In genomic region chr1:150507912-150508864, GRCh38 we compare ENCODE assay signal across 8 cellular contexts. TPM values are rescaled to one million over a fixed set of nuclear protein-coding genes. Genes with fewer than 3 reads are reported as not detected.
A peak's percentile ranks its signal among the peaks of the same experiment; 100 is the strongest.
DNase-seq lines count a peak whose midpoint lies in the region; ATAC-seq, FAIRE-seq and TF ChIP-seq lines count a peak whose summit lies in the region.

Gene ECM1, plus strand, starts transcription at chr1:150508109. Its CDS starts 101 bp downstream, at chr1:150508210.

- no peaks in the 10 kb centered on the region for H3K9me3 ChIP-seq in HUES6 (ENCODE audit: control insufficient read depth, insufficient read depth, low read depth, low read length)
- no peaks in the 10 kb centered on the region for H3K9me3 ChIP-seq in GM12878 (replicated peaks; ENCODE audit: control insufficient read depth, insufficient read depth, low read length)
- H3K9me3 ChIP-seq in thyroid gland = no peaks in the 10 kb centered on the region

- intact Hi-C loops in GM12878 (cut with micrococcal nuclease; ENCODE audit: unreplicated experiment) = no loop called here
- intact Hi-C loops in thyroid gland (cut with DNase I) = no loop called here

- H3K27me3 ChIP-seq in HUES6 (ENCODE audit: control insufficient read depth, insufficient read depth, low read length) = no peaks in the 10 kb centered on the region
- no peaks in the 10 kb centered on the region for H3K27me3 ChIP-seq in GM12878 (replicated peaks in 1 of 2; ENCODE audit: control insufficient read depth in 2 of 2, insufficient read depth in 2 of 2, low read length in 1 of 2)
- H3K27me3 ChIP-seq in thyroid gland = no peaks in the 10 kb centered on the region

- no peak within 1 kb of the TSS for H2AFZ ChIP-seq in GM12878 (ENCODE audit: control insufficient read depth, low read depth, low read length)

- in situ Hi-C loops in ACHN (cut with HindIII; ENCODE audit: low pct_ligation_motif_present, low pct_unique_long_range_greater_than_20kb, low sequenced_read_pairs) (no loop called here), GM12878 (cut with MboI) (no loop called here)

- TF ChIP-seq CTCF in GM12878 (IDR thresholded peaks at IDR 0.05 in 2 of 3, conservative IDR thresholded peaks at IDR 0.05 in 1 of 3; ENCODE audit: control insufficient read depth in 2 of 3, extremely low read depth in 1 of 3, insufficient read depth in 1 of 3, low read depth in 3 of 3, low read length in 3 of 3) = no peak
- TF ChIP-seq CTCF in thyroid gland (IDR thresholded peaks at IDR 0.05) = no peak

- H3K9ac ChIP-seq in HUES6 (ENCODE audit: low read length) (peak within 1 kb of the TSS; percentile 13), GM12878 (ENCODE audit: control insufficient read depth, insufficient read depth, low read length) (no peak within 1 kb of the TSS)

- H3K4me3 ChIP-seq in HUES6 (ENCODE audit: low read depth, low read length) = no peak within 1 kb of the TSS; the same call in 1 of the 2 replicates
- no peak within 1 kb of the TSS for H3K4me3 ChIP-seq in GM12878
- no peak within 1 kb of the TSS for H3K4me3 ChIP-seq in thyroid gland (replicated peaks in 1 of 3)

- no peak for TF ChIP-seq EP300 in GM12878 (IDR thresholded peaks at IDR 0.05; ENCODE audit: borderline replicate concordance in 1 of 2, control insufficient read depth in 1 of 2, low read depth in 2 of 2, low read length in 2 of 2)

- no peak for FAIRE-seq in GM12878 (lab: Jason Lieb, UNC)

- TF ChIP-seq POLR2A in GM12878 (IDR thresholded peaks at IDR 0.05; ENCODE audit: low read depth, low read length) (0 out of 2 replicates have a peak, but pooled peaks have one; percentile 22), thyroid gland (IDR thresholded peaks at IDR 0.05) (peak in 1 of 2 donors; percentile 14)

- peak; percentile 74 for DNase-seq in ACHN
- no peak for DNase-seq in GM12878 (ENCODE audit: low read depth, low spot score)
- peak; percentile 20 for DNase-seq in kidney glomerular epithelial cell (lab: John Stamatoyannopoulos, UW)
- no peak for DNase-seq in thyroid gland
- no peak for DNase-seq in T-helper 9 cell

- SMC1A ChIA-PET in GM12878 (lab: Charles Lee; ENCODE audit: uncharacterized antibody, unreplicated experiment) = interaction anchor here (1.2 kb wide), 1 partner anchor 8 kb away, joined by 3 read pairs; no protein-coding TSS in a partner anchor

- CTCF ChIA-PET in GM12878 (lab: Yijun Ruan, JAX) = no interaction called here

- 68% methylated on average over 7 of the region's 7 CpGs for WGBS in GM12878 (ENCODE audit: insufficient coverage, insufficient replicate concordance, low lambda C conversion rate, missing lambda C conversion rate)
- WGBS in thyroid gland, 2 donors = 67 to 71% methylated on average over 6 to 7 of the region's 7 CpGs

- H3K36me3 ChIP-seq in HUES6 (ENCODE audit: control insufficient read depth, insufficient read depth, low read length) (peaks cover 50% of the 10 kb centered on the region), GM12878 (ENCODE audit: control insufficient read depth in 2 of 2, insufficient read depth in 2 of 2, low read length in 1 of 2) (peaks cover 6 to 9% of the 10 kb centered on the region in 2 experiments), thyroid gland (peaks cover 14 to 16% of the 10 kb centered on the region in 2 donors)

- no peak for ATAC-seq in GM12878
- ATAC-seq in GM18519 (IDR thresholded peaks at IDR 0.05; ENCODE audit: low FRiP score, unreplicated experiment) = no peak
- no peak for ATAC-seq in HG03439 (IDR thresholded peaks at IDR 0.05; ENCODE audit: unreplicated experiment)

- no peaks in the 10 kb centered on the region for H3K79me2 ChIP-seq in GM12878 (ENCODE audit: control insufficient read depth, insufficient read depth, low read length)

- BruUV-seq in GM12878 (replicated peaks; lab: Mats Ljungman, UMichigan) = no TSS peak

- RAD21 ChIA-PET in GM12878 (lab: Charles Lee; ENCODE audit: unreplicated experiment) = no interaction called here

- POLR2A ChIA-PET in GM12878 (lab: Charles Lee) = no interaction called here

- H3K4me1 ChIP-seq in HUES6 (ENCODE audit: control insufficient read depth, insufficient read depth, low read length) = peaks cover 16% of the 10 kb centered on the region; the same call in 1 of the 2 replicates
- H3K4me1 ChIP-seq in GM12878 (ENCODE audit: control insufficient read depth, insufficient read depth, low read length) = peaks cover 6% of the 10 kb centered on the region
- H3K4me1 ChIP-seq in thyroid gland = no peaks in the 10 kb centered on the region

- no peaks in the 10 kb centered on the region for H4K20me1 ChIP-seq in GM12878 (ENCODE audit: control insufficient read depth, insufficient read depth)

- no peak for TF ChIP-seq RAD21 in GM12878 (IDR thresholded peaks at IDR 0.05; ENCODE audit: insufficient read depth, low read depth, low read length)

- H3K27ac ChIP-seq in HUES6 (ENCODE audit: low read depth, low read length) (no peak within 1 kb of the TSS; the same call in 1 of the 2 replicates), GM12878 (ENCODE audit: control insufficient read depth, insufficient read depth) (no peak within 1 kb of the TSS), thyroid gland (peak within 1 kb of the TSS; percentile 39 to 61 (median 40))

- H3K4me2 ChIP-seq in GM12878 (ENCODE audit: control insufficient read depth, insufficient read depth) = no peak within 1 kb of the TSS

TF ChIP-seq in GM12878, 131 proteins besides CTCF, POLR2A, EP300 and RAD21 (continues in another document):
- TF ChIP-seq POU2F2 (IDR thresholded peaks at IDR 0.05; ENCODE audit: borderline replicate concordance, low read depth, low read length) (no peak), NR2F1 (conservative IDR thresholded peaks at IDR 0.05) (no peak), YBX1 (IDR thresholded peaks at IDR 0.05) (no peak), KAT2A (conservative IDR thresholded peaks at IDR 0.05; ENCODE audit: control insufficient read depth, low read depth, low read length) (no peak), ESRRA (IDR thresholded peaks at IDR 0.05; ENCODE audit: low read length) (no peak), SREBF1 (IDR thresholded peaks at IDR 0.05; ENCODE audit: low read length) (no peak), MYC (IDR thresholded peaks at IDR 0.05; ENCODE audit: insufficient read depth, insufficient read length, insufficient replicate concordance, low read length, severe bottlenecking) (no peak)
- TF ChIP-seq, protein P1, sequence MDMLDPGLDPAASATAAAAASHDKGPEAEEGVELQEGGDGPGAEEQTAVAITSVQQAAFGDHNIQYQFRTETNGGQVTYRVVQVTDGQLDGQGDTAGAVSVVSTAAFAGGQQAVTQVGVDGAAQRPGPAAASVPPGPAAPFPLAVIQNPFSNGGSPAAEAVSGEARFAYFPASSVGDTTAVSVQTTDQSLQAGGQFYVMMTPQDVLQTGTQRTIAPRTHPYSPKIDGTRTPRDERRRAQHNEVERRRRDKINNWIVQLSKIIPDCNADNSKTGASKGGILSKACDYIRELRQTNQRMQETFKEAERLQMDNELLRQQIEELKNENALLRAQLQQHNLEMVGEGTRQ (IDR thresholded peaks at IDR 0.05; ENCODE audit: borderline replicate concordance, low read depth, low read length) = no peak
- TF ChIP-seq, protein P2, sequence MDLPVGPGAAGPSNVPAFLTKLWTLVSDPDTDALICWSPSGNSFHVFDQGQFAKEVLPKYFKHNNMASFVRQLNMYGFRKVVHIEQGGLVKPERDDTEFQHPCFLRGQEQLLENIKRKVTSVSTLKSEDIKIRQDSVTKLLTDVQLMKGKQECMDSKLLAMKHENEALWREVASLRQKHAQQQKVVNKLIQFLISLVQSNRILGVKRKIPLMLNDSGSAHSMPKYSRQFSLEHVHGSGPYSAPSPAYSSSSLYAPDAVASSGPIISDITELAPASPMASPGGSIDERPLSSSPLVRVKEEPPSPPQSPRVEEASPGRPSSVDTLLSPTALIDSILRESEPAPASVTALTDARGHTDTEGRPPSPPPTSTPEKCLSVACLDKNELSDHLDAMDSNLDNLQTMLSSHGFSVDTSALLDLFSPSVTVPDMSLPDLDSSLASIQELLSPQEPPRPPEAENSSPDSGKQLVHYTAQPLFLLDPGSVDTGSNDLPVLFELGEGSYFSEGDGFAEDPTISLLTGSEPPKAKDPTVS (IDR thresholded peaks at IDR 0.05; ENCODE audit: low read depth, low read length) = no peak

RNA-seq across cellular contexts. Expression of gene ECM1, which starts in this region (rescaled TPM):
- 2.4 and 3.7 TPM in 2 replicates for total RNA-seq in GM12878 (2013; cell fraction: nucleolus; rRNA removed)
- 0.22 and 0.34 TPM in 2 replicates for total RNA-seq in GM12878 (2014; rRNA removed)
- 0.28 and 0.36 TPM in 2 replicates for total RNA-seq in GM12878 (2014; rRNA removed; fragmentation: Illumina TruSeq; extraction: Trizol)
- 1.0 and 1.3 TPM in 2 replicates for total RNA-seq in GM12878 (2021)
- 0.37 TPM for polyA plus RNA-seq in GM12878 (2011; ENCODE audit: low read depth)
- polyA plus RNA-seq in GM12878 (2011; rRNA removed) = 0.55 and 1.0 TPM in 2 replicates
- polyA plus RNA-seq in GM12878 (2011; cell fraction: cytosol; rRNA removed) = 0.69 and 0.95 TPM in 2 replicates
- 8.4 and 8.6 TPM in 2 replicates for polyA plus RNA-seq in GM12878 (2011; cell fraction: nucleus; rRNA removed)
- 0.89 and 1.00 TPM in 2 replicates for polyA plus RNA-seq in GM12878 (2012)
- 0.84 and 1.1 TPM in 2 replicates for polyA plus RNA-seq in GM12878 (2014; fragmentation: Illumina TruSeq; extraction: Trizol)
- under 1 TPM; 0.06 to 0.35 TPM for polyA plus RNA-seq in GM12878 (2014; fragmentation: Nextera tagmentation; extraction: Ambion mirVana)
- 0.55 and 0.91 TPM in 2 replicates for polyA plus RNA-seq in GM12878 (2014; rRNA removed)
- polyA plus RNA-seq in GM12878 (2016; fragmentation: Nextera tagmentation; extraction: Ambion mirVana) = 1 to 10 TPM in 1 of 2 experiments, under 1 TPM in 1; 0.66 to 1.1 TPM
- polyA minus RNA-seq in GM12878 (2011; rRNA and poly(A)+ RNA removed) = 0.51 and 1.3 TPM in 2 replicates
- 0.31 TPM in 1 of 2 replicates, not detected in the other for polyA minus RNA-seq in GM12878 (2011; cell fraction: cytosol; rRNA and poly(A)+ RNA removed)
- 1.3 and 1.5 TPM in 2 replicates for polyA minus RNA-seq in GM12878 (2011; cell fraction: nucleus; rRNA and poly(A)+ RNA removed)
- 10 to 100 TPM in 1 of 4 donors, 1 to 10 TPM in 3; 4.2 to 11.3 (median 7.0) TPM for total RNA-seq in thyroid gland

Comparison
In these comparisons a context has a peak if more than half of its experiments do, and no peak if none do; other contexts are left out.
1. DNase-seq: peak in ACHN (single experiment) and kidney glomerular epithelial cell (single experiment); none in GM12878 (single experiment), thyroid gland (0 of 2) and T-helper 9 cell (single experiment).
2. H3K27ac ChIP-seq: peak in thyroid gland (3 of 3); none in HUES6 (single experiment) and GM12878 (single experiment).